In genomic region chr19:5719274-5719960, GRCh38 we compare ENCODE assay signal across 7 cellular contexts. TPM values are rescaled to one million over a fixed set of nuclear protein-coding genes. Genes with fewer than 3 reads are reported as not detected.
A peak's percentile ranks its signal among the peaks of the same experiment; 100 is the strongest.
DNase-seq lines count a peak whose midpoint lies in the region; ATAC-seq, FAIRE-seq and TF ChIP-seq lines count a peak whose summit lies in the region.

No MANE protein-coding gene starts in this region.

- no peak for FAIRE-seq in HTR-8/SVneo (lab: Jason Lieb, UNC)

- peak overlapping the region; percentile 70 for H2BK120ac ChIP-seq in trophoblast cell (ENCODE audit: insufficient read depth, low read length, poor library complexity)

- H3K4me3 Mint-ChIP-seq in activated B cell treated with CpG ODN at 0.5 μM for 24 hours = peak overlapping the region; percentile 89

- peaks cover 27% of the 10 kb centered on the region for H3K4me1 Mint-ChIP-seq in activated B cell treated with CpG ODN at 0.5 μM for 24 hours

- peaks cover 20% of the 10 kb centered on the region for H3K79me2 ChIP-seq in trophoblast cell (ENCODE audit: control insufficient read depth, insufficient read depth, low read length, poor library complexity)

- no peaks in the 10 kb centered on the region for H3K27me3 ChIP-seq in GM06990 (replicated peaks; ENCODE audit: control insufficient read depth, insufficient read depth, low read length)
- no peaks in the 10 kb centered on the region for H3K27me3 ChIP-seq in trophoblast cell (ENCODE audit: insufficient read depth, low read length)

- peaks cover 17% of the 10 kb centered on the region for H3K36me3 Mint-ChIP-seq in activated B cell treated with CpG ODN at 0.5 μM for 24 hours (ENCODE audit: low read depth)

- POLR2A ChIA-PET in activated B cell treated with CpG ODN at 0.5 μM for 24 hours (lab: Charles Lee) = interaction anchor here (0.6 to 6.5 kb wide), 12 partner anchors 9 to 1350 kb away, joined by 3 to 102 read pairs (median 8); partner anchors contain the start of genes DUS3L, NDUFA11, RPL36 and SAFB

- peak overlapping the region; percentile 93 for H3K4me2 ChIP-seq in trophoblast cell (ENCODE audit: low read length)

- H3K27ac ChIP-seq in trophoblast cell (ENCODE audit: low read depth, low read length) = peak overlapping the region; percentile 74

- TF ChIP-seq CTCF in GM06990 (IDR thresholded peaks at IDR 0.05; ENCODE audit: insufficient read depth, low read length, poor library complexity, severe bottlenecking) (no peak), activated B cell treated with CpG ODN at 0.5 μM for 24 hours (IDR thresholded peaks at IDR 0.05) (no peak), fibroblast of the aortic adventitia (IDR thresholded peaks at IDR 0.05; ENCODE audit: insufficient read depth, low read length) (no peak)

- H4K12ac ChIP-seq in trophoblast cell (ENCODE audit: low read depth, low read length) = peak overlapping the region; percentile 85

- H3K9me3 ChIP-seq in trophoblast cell (ENCODE audit: insufficient read depth, low read depth, low read length) = no peaks in the 10 kb centered on the region

- no peak overlapping the region for H3K23ac ChIP-seq in trophoblast cell (ENCODE audit: low read length)

- H4K8ac ChIP-seq in trophoblast cell (ENCODE audit: low read depth, low read length) = peak overlapping the region; percentile 95

- H3K14ac ChIP-seq in trophoblast cell (ENCODE audit: low read length) = peak overlapping the region; percentile 62

- peaks cover 0 to 7% of the 10 kb centered on the region in 2 experiments for H3K4me1 ChIP-seq in trophoblast cell (ENCODE audit: control insufficient read depth in 1 of 2, insufficient read depth in 2 of 2, low read length in 2 of 2)

- H2AK5ac ChIP-seq in trophoblast cell (ENCODE audit: low read length) = peak overlapping the region; percentile 66

- peak overlapping the region; percentile 56 for H3K18ac ChIP-seq in trophoblast cell (ENCODE audit: low read length)

- no CpG with 5 or more reads among the region's 58 CpGs for WGBS in trophoblast cell (ENCODE audit: extremely low coverage, insufficient coverage, insufficient read length)

- H3K4me3 ChIP-seq in GM06990 (replicated peaks; ENCODE audit: low read depth, low read length) (peak overlapping the region; percentile 88), fibroblast of the aortic adventitia (ENCODE audit: low read depth, low read length) (peak overlapping the region; percentile 95), trophoblast cell (ENCODE audit: low read depth, low read length) (peak overlapping the region; percentile 97)

- no peaks in the 10 kb centered on the region for H3K9me3 Mint-ChIP-seq in activated B cell treated with CpG ODN at 0.5 μM for 24 hours

- DNase-seq in GM06990 (ENCODE audit: extremely low read depth, insufficient read length) (no peak), activated B cell treated with CpG ODN at 0.5 μM for 24 hours (no peak), fibroblast of the aortic adventitia (ENCODE audit: low read depth) (peak; percentile 40), trophoblast cell (peak; percentile 83 to 87), HTR-8/SVneo (ENCODE audit: insufficient read length, low spot score) (no peak), NCI-H446 (lab: John Stamatoyannopoulos, UW) (no peak)

- peaks cover 9% of the 10 kb centered on the region for H3K79me1 ChIP-seq in trophoblast cell (ENCODE audit: low read length)

- ATAC-seq in HG03095 (IDR thresholded peaks at IDR 0.05; ENCODE audit: unreplicated experiment) = peak; percentile 9
- no peak for ATAC-seq in activated B cell treated with CpG ODN at 0.5 μM for 24 hours (ENCODE audit: low read depth)

- H3K9ac ChIP-seq in trophoblast cell (ENCODE audit: low read length) = peak overlapping the region; percentile 53

- H3K36me3 ChIP-seq in GM06990 (ENCODE audit: control insufficient read depth, insufficient read depth, low read length) (no peaks in the 10 kb centered on the region; the same call in 1 of the 2 replicates), trophoblast cell (ENCODE audit: control insufficient read depth in 1 of 2, insufficient read depth in 2 of 2, low read length in 2 of 2) (peaks cover 5% of the 10 kb centered on the region in 2 experiments)

- peak overlapping the region; percentile 93 for H3K27ac Mint-ChIP-seq in activated B cell treated with CpG ODN at 0.5 μM for 24 hours

- H4K91ac ChIP-seq in trophoblast cell (ENCODE audit: low read depth, low read length) = peak overlapping the region; percentile 86

- H3K4ac ChIP-seq in trophoblast cell (ENCODE audit: low read depth, low read length) = peak overlapping the region; percentile 87

- H3K27me3 Mint-ChIP-seq in activated B cell treated with CpG ODN at 0.5 μM for 24 hours = no peaks in the 10 kb centered on the region

- H2BK12ac ChIP-seq in trophoblast cell (ENCODE audit: low read length) = no peak overlapping the region

- CTCF ChIA-PET in activated B cell treated with CpG ODN at 0.5 μM for 24 hours (lab: Charles Lee) = no interaction called here

- peak overlapping the region; percentile 90 for H2AFZ ChIP-seq in trophoblast cell (ENCODE audit: insufficient read depth, low read length, poor library complexity)

- intact Hi-C loops in activated B cell treated with CpG ODN at 0.5 μM for 24 hours (cut with micrococcal nuclease) = no loop called here

- H2BK5ac ChIP-seq in trophoblast cell (ENCODE audit: low read depth, low read length, poor library complexity) = peak overlapping the region; percentile 62

RNA-seq across cellular contexts. Expression of gene LONP1, which starts 0.5 kb away (rescaled TPM):
- 72.9 and 77.5 TPM in 2 replicates for total RNA-seq in activated B cell treated with CpG ODN at 0.5 μM for 24 hours
- 80.3 and 130 TPM in 2 replicates for total RNA-seq in fibroblast of the aortic adventitia (ENCODE audit: low replicate concordance)
- 37.6 and 38.8 TPM in 2 replicates for polyA plus RNA-seq in trophoblast cell (2013)

RNA-seq across cellular contexts. Expression of gene CATSPERD, which starts 1.0 kb away (rescaled TPM):
- not detected in 2 replicates for total RNA-seq in activated B cell treated with CpG ODN at 0.5 μM for 24 hours
- total RNA-seq in fibroblast of the aortic adventitia (ENCODE audit: low replicate concordance) = not detected in 2 replicates
- 0.11 and 0.19 TPM in 2 replicates for polyA plus RNA-seq in trophoblast cell (2013)

RNA-seq across cellular contexts. Expression of gene RPL36, which starts 29.3 kb away (rescaled TPM):
- total RNA-seq in activated B cell treated with CpG ODN at 0.5 μM for 24 hours (1,170 and 1,330 TPM in 2 replicates), fibroblast of the aortic adventitia (ENCODE audit: low replicate concordance) (87.7 and 296 TPM in 2 replicates)
- polyA plus RNA-seq in trophoblast cell (2013) = 1,527 and 1,530 TPM in 2 replicates

RNA-seq across cellular contexts. Expression of gene HSD11B1L, which starts 38.6 kb away (rescaled TPM):
- total RNA-seq in activated B cell treated with CpG ODN at 0.5 μM for 24 hours (1.4 and 1.5 TPM in 2 replicates), fibroblast of the aortic adventitia (ENCODE audit: low replicate concordance) (10.8 and 17.2 TPM in 2 replicates)
- polyA plus RNA-seq in trophoblast cell (2013) = 8.4 and 8.7 TPM in 2 replicates

RNA-seq across cellular contexts. Expression of gene MICOS13, which starts 39.1 kb away (rescaled TPM):
- total RNA-seq in activated B cell treated with CpG ODN at 0.5 μM for 24 hours (58.0 and 60.8 TPM in 2 replicates), fibroblast of the aortic adventitia (ENCODE audit: low replicate concordance) (15.4 and 31.1 TPM in 2 replicates)
- 31.3 and 32.4 TPM in 2 replicates for polyA plus RNA-seq in trophoblast cell (2013)

Comparison
In these comparisons a context has a peak if more than half of its experiments do, and no peak if none do; other contexts are left out.
1. DNase-seq: peak in fibroblast of the aortic adventitia (single experiment) and trophoblast cell (2 of 2); none in GM06990 (single experiment), activated B cell treated with CpG ODN at 0.5 μM for 24 hours (single experiment), HTR-8/SVneo (single experiment) and NCI-H446 (0 of 2).
2. Peak in every context shown above with its lines, with median percentiles within 50 percentile points of each other: H3K4me3 ChIP-seq.